In genomic region chr1:92483442-92484170, GRCh38 we compare ENCODE assay signal across 10 cellular contexts. TPM values are rescaled to one million over a fixed set of nuclear protein-coding genes. Genes with fewer than 3 reads are reported as not detected.
A peak's percentile ranks its signal among the peaks of the same experiment; 100 is the strongest.
DNase-seq lines count a peak whose midpoint lies in the region; ATAC-seq, FAIRE-seq and TF ChIP-seq lines count a peak whose summit lies in the region.
"Had no signal": no experiment of that assay in that cellular context is flagged by ENCODE, and none has a peak within 500 bp of the region (broad histone marks: within the 10 kb centered on the region; RNA-seq: fewer than 3 reads in every experiment).

No MANE protein-coding gene starts in this region.

- peak; percentile 77 for DNase-seq in Right ventricle myocardium inferior (ENCODE audit: missing footprints)
- no peak for DNase-seq in left ventricle myocardium superior
- DNase-seq in NOMO-1 treated with DMSO at 0.1 percent for 48 hours (lab: John Stamatoyannopoulos, UW; ENCODE audit: unreplicated experiment) = peak; percentile 61
- peak; percentile 77 for DNase-seq in activated T-cell treated with anti-CD3 and anti-CD28 coated beads, Interleukin-2, amount 50 U/mL, for 4 hours
- peak; percentile 70 for DNase-seq in kidney
- peak; percentile 46 to 71 (median 66) for DNase-seq in stimulated activated CD4-positive, alpha-beta T cell treated with anti-CD3 and anti-CD28 coated beads, TNF-alpha, amount 100 ng/mL, for 48 hours (ENCODE audit: low read depth in 3 of 3)
- DNase-seq in putamen (ENCODE audit: low spot score) = no peak
- DNase-seq in middle frontal gyrus (ENCODE audit: extremely low spot score, low spot score) = no peak

- H3K36me3 Mint-ChIP-seq in activated T-cell treated with anti-CD3 and anti-CD28 coated beads, Interleukin-2, amount 50 U/mL, for 4 hours (ENCODE audit: insufficient read depth) = peaks cover 36% of the 10 kb centered on the region

- peaks cover 44% of the 10 kb centered on the region for H3K4me1 Mint-ChIP-seq in activated T-cell treated with anti-CD3 and anti-CD28 coated beads, Interleukin-2, amount 50 U/mL, for 4 hours (ENCODE audit: low read depth)

- H3K4me3 Mint-ChIP-seq in activated T-cell treated with anti-CD3 and anti-CD28 coated beads, Interleukin-2, amount 50 U/mL, for 4 hours = peak overlapping the region; percentile 90

- no peaks in the 10 kb centered on the region for H3K9me3 Mint-ChIP-seq in activated T-cell treated with anti-CD3 and anti-CD28 coated beads, Interleukin-2, amount 50 U/mL, for 4 hours

- no peak for FAIRE-seq in kidney (lab: Jason Lieb, UNC)
- FAIRE-seq: G401.6 had no signal

- ATAC-seq in Right ventricle myocardium inferior = no peak
- ATAC-seq in left ventricle myocardium superior = no peak
- ATAC-seq in activated T-cell treated with anti-CD3 and anti-CD28 coated beads, Interleukin-2, amount 50 U/mL, for 4 hours = peak; percentile 10 to 12

- H3K36me3 ChIP-seq in kidney (ENCODE audit: control insufficient read depth in 1 of 2, insufficient read depth in 2 of 2, low read length in 2 of 2) = no peaks in the 10 kb centered on the region

- peak overlapping the region in 1 of 2 donors; percentile 55 for H3K4me3 ChIP-seq in kidney (ENCODE audit: low read length in 2 of 2)

- H3K9me3 ChIP-seq in kidney (ENCODE audit: control insufficient read depth in 1 of 2, low read length in 2 of 2) = no peaks in the 10 kb centered on the region

- no peak for TF ChIP-seq CTCF in kidney (IDR thresholded peaks at IDR 0.05; ENCODE audit: borderline replicate concordance, extremely low read depth, insufficient read depth)

- peaks cover 14 to 35% of the 10 kb centered on the region in 2 donors for H3K4me1 ChIP-seq in kidney (ENCODE audit: control insufficient read depth in 1 of 2, insufficient read depth in 1 of 2, low read depth in 1 of 2, low read length in 2 of 2)

- intact Hi-C loops in Right ventricle myocardium inferior (cut with DNase I) = no loop called here
- intact Hi-C loops in left ventricle myocardium superior (cut with micrococcal nuclease) = no loop called here
- intact Hi-C loops in kidney (cut with DNase I) = no loop called here

- H3K27ac ChIP-seq in kidney (ENCODE audit: low read depth in 2 of 2, low read length in 2 of 2) = no peak overlapping the region
- H3K27ac ChIP-seq: epithelial cell of prostate had no signal

- no peaks in the 10 kb centered on the region for H3K27me3 Mint-ChIP-seq in activated T-cell treated with anti-CD3 and anti-CD28 coated beads, Interleukin-2, amount 50 U/mL, for 4 hours (ENCODE audit: low read depth)

- H3K9ac ChIP-seq in kidney (ENCODE audit: low read length in 2 of 2) = no peak overlapping the region

RNA-seq across cellular contexts. Expression of gene GFI1, which starts 3.1 kb away (rescaled TPM):
- total RNA-seq in Right ventricle myocardium inferior (0.08 TPM), left ventricle myocardium superior (0.30 TPM), kidney (3.8 TPM)
- 100 to 1,000 TPM in 2 of 3 donors, 10 to 100 TPM in 1; 99.4 to 136 (median 115) TPM for total RNA-seq in activated T-cell treated with anti-CD3 and anti-CD28 coated beads, Interleukin-2, amount 50 U/mL, for 4 hours
- polyA plus RNA-seq in kidney (ENCODE audit: insufficient read depth, low read depth, low replicate concordance) = 0.17 TPM

Comparison
In these comparisons a context has a peak if more than half of its experiments do, and no peak if none do; other contexts are left out.
1. DNase-seq: peak in Right ventricle myocardium inferior (single experiment), NOMO-1 treated with DMSO at 0.1 percent for 48 hours (single experiment), activated T-cell treated with anti-CD3 and anti-CD28 coated beads, Interleukin-2, amount 50 U/mL, for 4 hours (single experiment), kidney (single experiment) and stimulated activated CD4-positive, alpha-beta T cell treated with anti-CD3 and anti-CD28 coated beads, TNF-alpha, amount 100 ng/mL, for 48 hours (3 of 3); none in left ventricle myocardium superior (single experiment), putamen (single experiment) and middle frontal gyrus (single experiment).
2. ATAC-seq: peak in activated T-cell treated with anti-CD3 and anti-CD28 coated beads, Interleukin-2, amount 50 U/mL, for 4 hours (2 of 2); none in Right ventricle myocardium inferior (single experiment) and left ventricle myocardium superior (single experiment).
3. RNA of gene GFI1, which starts 3.1 kb away (total RNA-seq): 99.4 to 136 TPM in activated T-cell treated with anti-CD3 and anti-CD28 coated beads, Interleukin-2, amount 50 U/mL, for 4 hours; 3.8 TPM in kidney (single experiment), 0.30 TPM in left ventricle myocardium superior (single experiment) and 0.08 TPM in Right ventricle myocardium inferior (single experiment); every median in the first group is over 10 times any median in the second.